Comparison of ENCODE assay signal across 20 cellular contexts in genomic region chr2:33432871-33433270, GRCh38. TPM values are rescaled to one million over a fixed set of nuclear protein-coding genes. Genes with fewer than 3 reads are reported as not detected.
DNase-seq lines count a peak whose midpoint lies in the region; ATAC-seq, FAIRE-seq and TF ChIP-seq lines count a peak whose summit lies in the region.
"Had no signal": no experiment of that assay in that cellular context is flagged by ENCODE, and none has a peak within 500 bp of the region (broad histone marks: within the 10 kb centered on the region; RNA-seq: fewer than 3 reads in every experiment).

No MANE protein-coding gene starts in this region.

- no peak for TF ChIP-seq RAD21 in A549 (conservative IDR thresholded peaks at IDR 0.05 in 1 of 2, IDR thresholded peaks at IDR 0.05 in 1 of 2)

- no peaks in the 10 kb centered on the region for H3K9me3 Mint-ChIP-seq in CD8-positive, alpha-beta T cell
- H3K9me3 Mint-ChIP-seq: CD4-positive, alpha-beta memory T cell had no signal

- H3K27ac Mint-ChIP-seq in T-helper 17 cell: no peak overlapping the region
- no peak overlapping the region for H3K27ac Mint-ChIP-seq in CD8-positive, alpha-beta T cell
- H3K27ac Mint-ChIP-seq: CD14-positive monocyte; CD4-positive, alpha-beta memory T cell; H9 had no signal

- WGBS in heart left ventricle, 4 donors: 45 to 58% (median 55%) methylated on average over 2 of the region's 2 CpGs
- 89% methylated on average over 2 of the region's 2 CpGs for WGBS in A549 (ENCODE audit: missing lambda C conversion rate)

- H3K36me3 Mint-ChIP-seq in T-helper 17 cell (ENCODE audit: low read depth): no peaks in the 10 kb centered on the region
- H3K36me3 Mint-ChIP-seq in CD8-positive, alpha-beta T cell: no peaks in the 10 kb centered on the region
- H3K36me3 Mint-ChIP-seq: CD14-positive monocyte; CD4-positive, alpha-beta memory T cell had no signal

- TF ChIP-seq POLR2A in heart left ventricle (IDR thresholded peaks at IDR 0.05) (no peak), A549 (IDR thresholded peaks at IDR 0.05; ENCODE audit: low read length) (no peak)

- no peak for TF ChIP-seq EP300 in A549 (IDR thresholded peaks at IDR 0.05)

- DNase-seq in heart left ventricle: no peak
- DNase-seq in cardiac septum (ENCODE audit: low spot score): no peak
- no peak for DNase-seq in A549 (ENCODE audit: low read depth in 1 of 2, low spot score in 1 of 2)
- DNase-seq in left lobe of liver (ENCODE audit: low spot score): no peak
- no peak for DNase-seq in T-helper 17 cell
- no peak for DNase-seq in CD8-positive, alpha-beta T cell
- DNase-seq in kidney glomerular epithelial cell (lab: John Stamatoyannopoulos, UW): no peak
- DNase-seq: CD4-positive, alpha-beta memory T cell; DMS 273 treated with DMSO at 0.1 percent for 48 hours; DMS53; DND-41; EL; H9 had no signal

- H3K9me3 ChIP-seq in heart left ventricle (no peaks in the 10 kb centered on the region), A549 (no peaks in the 10 kb centered on the region), T-helper 17 cell (ENCODE audit: control insufficient read depth, low read length, poor library complexity, severe bottlenecking) (no peaks in the 10 kb centered on the region)
- H3K9me3 ChIP-seq in CD8-positive, alpha-beta T cell (ENCODE audit: low read length): no peaks in the 10 kb centered on the region
- H3K9me3 ChIP-seq: BLaER1 had no signal

- intact Hi-C loops in heart left ventricle (cut with DNase I): loop anchor here in 3 of 10 donors (10.0 kb wide), 2 partner anchors 398 to 658 kb away; no protein-coding TSS in a partner anchor
- intact Hi-C loops in cardiac septum (cut with DNase I): no loop called here
- intact Hi-C loops in CD8-positive, alpha-beta T cell (cut with DNase I, micrococcal nuclease): no loop called here

- FAIRE-seq in A549 (lab: Jason Lieb, UNC): peak; percentile 43
- FAIRE-seq: GM12878, H1 had no signal

- POLR2A ChIA-PET in A549 (lab: Yijun Ruan, JAX): no interaction called here
- POLR2A ChIA-PET in CD8-positive, alpha-beta T cell (lab: Charles Lee): no interaction called here

- H3K4me1 Mint-ChIP-seq in T-helper 17 cell: no peaks in the 10 kb centered on the region
- no peaks in the 10 kb centered on the region for H3K4me1 Mint-ChIP-seq in CD8-positive, alpha-beta T cell (ENCODE audit: low read depth)
- H3K4me1 Mint-ChIP-seq: CD4-positive, alpha-beta memory T cell had no signal

- H3K4me3 Mint-ChIP-seq in T-helper 17 cell: no peak overlapping the region
- no peak overlapping the region for H3K4me3 Mint-ChIP-seq in CD8-positive, alpha-beta T cell
- H3K4me3 Mint-ChIP-seq: CD14-positive monocyte; CD4-positive, alpha-beta memory T cell; H9 had no signal

- no peaks in the 10 kb centered on the region for H3K27me3 ChIP-seq in heart left ventricle
- H3K27me3 ChIP-seq in CD8-positive, alpha-beta T cell (ENCODE audit: insufficient read depth, low read length): no peaks in the 10 kb centered on the region
- H3K27me3 ChIP-seq: BLaER1 had no signal

- peaks cover 39% of the 10 kb centered on the region for H3K27me3 Mint-ChIP-seq in T-helper 17 cell
- H3K27me3 Mint-ChIP-seq in CD8-positive, alpha-beta T cell (ENCODE audit: low read depth): peaks cover 3% of the 10 kb centered on the region

- TF ChIP-seq CTCF in heart left ventricle (IDR thresholded peaks at IDR 0.05) (no peak), A549 (IDR thresholded peaks at IDR 0.05) (no peak)
- no peak for TF ChIP-seq CTCF in CD8-positive, alpha-beta T cell (IDR thresholded peaks at IDR 0.05)

- no peak overlapping the region for H3K4me3 ChIP-seq in heart left ventricle
- no peak overlapping the region for H3K4me3 ChIP-seq in A549
- H3K4me3 ChIP-seq in CD8-positive, alpha-beta T cell (ENCODE audit: low read depth, low read length): no peak overlapping the region
- H3K4me3 ChIP-seq: BLaER1, GM12878 had no signal

- H3K4me1 ChIP-seq in heart left ventricle (peaks cover 0 to 38% (median 12%) of the 10 kb centered on the region in 12 donors), A549 (peaks cover 13% of the 10 kb centered on the region)
- H3K4me1 ChIP-seq in CD8-positive, alpha-beta T cell (ENCODE audit: insufficient read depth, low read length): no peaks in the 10 kb centered on the region
- H3K4me1 ChIP-seq: BLaER1 had no signal

- H3K36me3 ChIP-seq in heart left ventricle: no peaks in the 10 kb centered on the region
- no peaks in the 10 kb centered on the region for H3K36me3 ChIP-seq in CD8-positive, alpha-beta T cell (ENCODE audit: insufficient read depth, low read length)
- H3K36me3 ChIP-seq: BLaER1 had no signal

- H3K4me2 ChIP-seq in A549: no peak overlapping the region
- H3K4me2 ChIP-seq: BLaER1 had no signal

- ATAC-seq in heart left ventricle (no peak), A549 (no peak), SK-N-SH treated with all-trans-retinoic acid at 6 μM for 48 hours (peak; percentile 11; the same call in 1 of the 3 replicates), left lobe of liver (peak; percentile 64), T-helper 17 cell (no peak)
- no peak for ATAC-seq in CD8-positive, alpha-beta T cell
- ATAC-seq: GM12878 had no signal

- H3K27ac ChIP-seq in heart left ventricle: peak overlapping the region in 10 of 12 donors; percentile 3 to 76 (median 48)
- H3K27ac ChIP-seq in A549: no peak overlapping the region
- H3K27ac ChIP-seq in CD8-positive, alpha-beta T cell (ENCODE audit: low read depth, low read length): no peak overlapping the region
- H3K27ac ChIP-seq: 22Rv1, BLaER1, HL-60 had no signal

- CTCF ChIA-PET in A549 (lab: Yijun Ruan, JAX): interaction anchor here (0.6 to 5.1 kb wide), 7 partner anchors 9 to 789 kb away, joined by 3 to 30 read pairs (median 4); no protein-coding TSS in a partner anchor
- CTCF ChIA-PET in CD8-positive, alpha-beta T cell (lab: Charles Lee): interaction anchor here (1.1 kb wide), 1 partner anchor 8 kb away, joined by 3 read pairs; no protein-coding TSS in a partner anchor

TF ChIP-seq in A549, 52 proteins besides CTCF, POLR2A, EP300 and RAD21 (continues in another document):
- TF ChIP-seq ZC3H11A (IDR thresholded peaks at IDR 0.05): no peak
- TF ChIP-seq, protein P1, sequence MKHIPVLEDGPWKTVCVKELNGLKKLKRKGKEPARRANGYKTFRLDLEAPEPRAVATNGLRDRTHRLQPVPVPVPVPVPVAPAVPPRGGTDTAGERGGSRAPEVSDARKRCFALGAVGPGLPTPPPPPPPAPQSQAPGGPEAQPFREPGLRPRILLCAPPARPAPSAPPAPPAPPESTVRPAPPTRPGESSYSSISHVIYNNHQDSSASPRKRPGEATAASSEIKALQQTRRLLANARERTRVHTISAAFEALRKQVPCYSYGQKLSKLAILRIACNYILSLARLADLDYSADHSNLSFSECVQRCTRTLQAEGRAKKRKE (CRISPR knock-in tag; IDR thresholded peaks at IDR 0.05; ENCODE audit: low read depth): no peak
- TF ChIP-seq HOXA7 (CRISPR knock-in tag; IDR thresholded peaks at IDR 0.05): no peak
- no peak for TF ChIP-seq KDM1A (IDR thresholded peaks at IDR 0.05; ENCODE audit: low read depth)
- TF ChIP-seq, protein P2, sequence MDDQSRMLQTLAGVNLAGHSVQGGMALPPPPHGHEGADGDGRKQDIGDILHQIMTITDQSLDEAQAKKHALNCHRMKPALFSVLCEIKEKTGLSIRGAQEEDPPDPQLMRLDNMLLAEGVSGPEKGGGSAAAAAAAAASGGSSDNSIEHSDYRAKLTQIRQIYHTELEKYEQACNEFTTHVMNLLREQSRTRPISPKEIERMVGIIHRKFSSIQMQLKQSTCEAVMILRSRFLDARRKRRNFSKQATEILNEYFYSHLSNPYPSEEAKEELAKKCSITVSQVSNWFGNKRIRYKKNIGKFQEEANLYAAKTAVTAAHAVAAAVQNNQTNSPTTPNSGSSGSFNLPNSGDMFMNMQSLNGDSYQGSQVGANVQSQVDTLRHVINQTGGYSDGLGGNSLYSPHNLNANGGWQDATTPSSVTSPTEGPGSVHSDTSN (IDR thresholded peaks at IDR 0.05): no peak
- TF ChIP-seq BHLHE40 (IDR thresholded peaks at IDR 0.05; ENCODE audit: low read depth, low read length): no peak
- TF ChIP-seq HOXB5 (CRISPR knock-in tag; IDR thresholded peaks at IDR 0.05): no peak
- TF ChIP-seq RARB (CRISPR knock-in tag; IDR thresholded peaks at IDR 0.05): no peak
- no peak for TF ChIP-seq HDAC2 (IDR thresholded peaks at IDR 0.05)

TF ChIP-seq in SK-N-SH treated with all-trans-retinoic acid at 6 μM for 48 hours, 23 proteins besides CTCF, POLR2A, EP300 and RAD21:
- no peak for TF ChIP-seq ZFP3 (CRISPR knock-in tag; IDR thresholded peaks at IDR 0.05)
- no peak for TF ChIP-seq ZNF70 (CRISPR knock-in tag; IDR thresholded peaks at IDR 0.05)
- TF ChIP-seq ZC3H10 (CRISPR knock-in tag; IDR thresholded peaks at IDR 0.05): no peak
- TF ChIP-seq GLIS3 (CRISPR knock-in tag; IDR thresholded peaks at IDR 0.05): no peak
- TF ChIP-seq TCF4 (CRISPR knock-in tag; IDR thresholded peaks at IDR 0.05; ENCODE audit: borderline replicate concordance): no peak
- no peak for TF ChIP-seq ISL1 (CRISPR knock-in tag; IDR thresholded peaks at IDR 0.05)
- TF ChIP-seq ZNF8 (CRISPR knock-in tag; IDR thresholded peaks at IDR 0.05): no peak

RNA-seq across cellular contexts. Expression of gene RASGRP3, which starts 43.6 kb away (rescaled TPM):
- 10 to 100 TPM; 47.8 to 73.3 (median 62.2) TPM for total RNA-seq in heart left ventricle
- 10 to 100 TPM; 17.7 to 27.2 TPM for polyA plus RNA-seq in heart left ventricle
- total RNA-seq in cardiac septum: 49.4 TPM
- polyA plus RNA-seq in A549 (2011; rRNA removed): 1.7 and 3.1 TPM in 2 replicates
- 0.25 and 0.32 TPM in 2 replicates for polyA plus RNA-seq in A549 (2012; cell fraction: cytosol; rRNA removed)
- 0.25 and 0.48 TPM in 2 replicates for polyA plus RNA-seq in A549 (2012; cell fraction: nucleus; rRNA removed)
- 1.5 to 1.7 TPM (median 1.5 TPM) in 3 replicates for polyA plus RNA-seq in A549 (2017; fragmentation: RNase III; extraction: RNeasy Plus Mini Kit Qiagen cat#74134 plus additional on column Dnase treatment)
- 1.2 and 2.8 TPM in 2 replicates for polyA minus RNA-seq in A549 (2011; rRNA and poly(A)+ RNA removed)
- total RNA-seq in left lobe of liver: 3.8 TPM
- 10 to 100 TPM in 1 of 2 donors, 1 to 10 TPM in 1; 3.9 to 13.5 TPM for total RNA-seq in T-helper 17 cell
- total RNA-seq in CD8-positive, alpha-beta T cell: 1 to 10 TPM; 2.8 to 4.1 TPM
- total RNA-seq: H1, H9 had no signal

Comparison
In these comparisons a context has a peak if more than half of its experiments do, and no peak if none do; other contexts are left out.
1. ATAC-seq: peak in SK-N-SH treated with all-trans-retinoic acid at 6 μM for 48 hours (single experiment) and left lobe of liver (single experiment); none in heart left ventricle (0 of 4), A549 (0 of 2), T-helper 17 cell (single experiment) and CD8-positive, alpha-beta T cell (single experiment).
2. H3K27ac ChIP-seq: peak in heart left ventricle (10 of 12); none in A549 (0 of 2) and CD8-positive, alpha-beta T cell (single experiment).